In genomic region chr9:134325096-134325812, GRCh38 we compare ENCODE assay signal across 7 cellular contexts. TPM values are rescaled to one million over a fixed set of nuclear protein-coding genes. Genes with fewer than 3 reads are reported as not detected.
DNase-seq lines count a peak whose midpoint lies in the region; ATAC-seq lines count a peak whose summit lies in the region.

No MANE protein-coding gene starts in this region.

- H3K9ac ChIP-seq in endocrine pancreas (ENCODE audit: control insufficient read depth, insufficient read depth, low read length), result peak overlapping the region; percentile 68

- H3K4me1 ChIP-seq in endocrine pancreas (ENCODE audit: control insufficient read depth, insufficient read depth, low read length) (no peaks in the 10 kb centered on the region), urinary bladder (ENCODE audit: insufficient read depth) (peaks cover 3% of the 10 kb centered on the region)

- H3K9me3 ChIP-seq in T-helper 17 cell (ENCODE audit: control insufficient read depth, low read length, poor library complexity, severe bottlenecking), result no peaks in the 10 kb centered on the region
- no peaks in the 10 kb centered on the region for H3K9me3 ChIP-seq in endocrine pancreas (ENCODE audit: control insufficient read depth, low read length)

- peak overlapping the region; percentile 51 for H3K4me3 ChIP-seq in H7 (ENCODE audit: insufficient read depth, low read depth, low read length)
- no peak overlapping the region for H3K4me3 ChIP-seq in endocrine pancreas (ENCODE audit: control insufficient read depth, insufficient read depth, low read length)
- H3K4me3 ChIP-seq in urinary bladder (ENCODE audit: low read depth, low read length), result peak overlapping the region; percentile 82

- peak; percentile 32 for ATAC-seq in T-helper 17 cell
- no peak for ATAC-seq in HG03025 (IDR thresholded peaks at IDR 0.05; ENCODE audit: low FRiP score, unreplicated experiment)

- H3K36me3 Mint-ChIP-seq in T-helper 17 cell (ENCODE audit: low read depth), result no peaks in the 10 kb centered on the region

- no peaks in the 10 kb centered on the region for H3K27me3 Mint-ChIP-seq in T-helper 17 cell

- peaks cover 2% of the 10 kb centered on the region; the same call in 1 of the 2 replicates for H3K27me3 ChIP-seq in H7 (ENCODE audit: control insufficient read depth, insufficient read depth, low read length)
- no peaks in the 10 kb centered on the region for H3K27me3 ChIP-seq in endocrine pancreas (ENCODE audit: control insufficient read depth, insufficient read depth, low read length)

- in situ Hi-C loops in KBM-7 (cut with MboI; ENCODE audit: low pct_unique_long_range_greater_than_20kb, low sequenced_read_pairs), result no loop called here

- peak overlapping the region; percentile 92 for H3K27ac ChIP-seq in urinary bladder (ENCODE audit: low read depth)

- peak overlapping the region; percentile 89 for H3K4me3 Mint-ChIP-seq in T-helper 17 cell

- H3K36me3 ChIP-seq in H7 (replicated peaks; ENCODE audit: control insufficient read depth, insufficient read depth, low read length), result no peaks in the 10 kb centered on the region
- no peaks in the 10 kb centered on the region for H3K36me3 ChIP-seq in endocrine pancreas (ENCODE audit: control insufficient read depth, insufficient read depth, low read length)
- no peaks in the 10 kb centered on the region for H3K36me3 ChIP-seq in urinary bladder (ENCODE audit: insufficient read depth)

- H3K4me1 Mint-ChIP-seq in T-helper 17 cell, result peaks cover 12% of the 10 kb centered on the region

- H3K27ac Mint-ChIP-seq in T-helper 17 cell, result peak overlapping the region; percentile 32

- 7% methylated on average over 63 of the region's 63 CpGs for WGBS in urinary bladder

- DNase-seq in H7 (peak; percentile 89), T-helper 17 cell (no peak), midbrain (lab: John Stamatoyannopoulos, UW) (peak; percentile 56), KBM-7 (no peak)

RNA-seq across cellular contexts. Expression of gene RXRA, which starts 1.0 kb away (rescaled TPM):
- 17.7 and 23.2 TPM in 2 replicates for total RNA-seq in H7 (2014; rRNA removed; shearing (Covaris generic))
- total RNA-seq in T-helper 17 cell (10 to 100 TPM in 1 of 2 donors, 1 to 10 TPM in 1; 7.5 to 10.6 TPM), urinary bladder (19.7 TPM)
- polyA plus RNA-seq in urinary bladder, result 70.6 TPM

Comparison
In these comparisons a context has a peak if more than half of its experiments do, and no peak if none do; other contexts are left out.
1. DNase-seq: peak in H7 (single experiment) and midbrain (single experiment); none in T-helper 17 cell (0 of 3) and KBM-7 (single experiment).